Comparison of ENCODE assay signal across 19 cellular contexts in the genomic region with DNA sequence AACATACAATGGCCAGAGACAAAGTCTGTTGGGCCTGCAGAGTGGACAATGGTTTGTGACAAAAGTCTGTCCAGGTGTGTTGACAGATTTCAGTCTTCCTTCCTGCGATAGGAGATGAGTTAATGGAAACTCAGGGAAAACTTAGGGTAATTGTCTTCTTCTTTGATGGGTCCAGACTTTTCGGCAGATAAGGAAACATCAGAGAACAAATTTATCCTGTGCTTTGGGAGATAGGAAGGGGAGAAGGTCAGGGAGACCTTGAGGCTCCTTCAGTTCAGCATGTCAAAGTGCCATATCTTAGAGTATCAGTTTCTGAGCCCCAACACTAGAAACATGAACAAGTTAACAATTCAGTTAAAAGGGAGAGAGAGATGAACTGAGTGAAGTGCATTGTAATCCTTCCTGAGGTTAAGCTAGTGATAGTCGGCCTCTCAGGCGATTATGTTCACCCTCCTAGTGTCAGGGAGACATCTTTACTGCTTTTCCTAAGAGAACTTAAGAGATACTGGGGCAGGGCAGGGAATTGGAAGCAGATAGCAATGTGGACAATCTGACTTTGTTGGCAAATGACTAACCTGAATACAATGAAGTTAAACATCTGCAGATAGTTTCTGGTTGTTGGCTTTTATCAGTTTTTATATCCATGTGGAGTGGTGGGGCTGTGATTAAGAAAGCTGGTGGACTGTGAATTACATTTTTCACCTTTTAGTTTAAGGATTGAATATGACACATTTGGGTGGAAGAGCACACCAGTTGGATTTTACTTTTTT.
DNase-seq lines count a peak whose midpoint lies in the region; ATAC-seq and TF ChIP-seq lines count a peak whose summit lies in the region.
"Had no signal": no experiment of that assay in that cellular context is flagged by ENCODE, and none has a peak within 500 bp of the region (broad histone marks: within the 10 kb centered on the region; RNA-seq: fewer than 3 reads in every experiment).

No MANE protein-coding gene starts in this region.

- H3K4me3 ChIP-seq in body of pancreas, result no peak overlapping the region
- H3K4me3 ChIP-seq: HAP-1, psoas muscle had no signal

- no peaks in the 10 kb centered on the region for H3K9me3 ChIP-seq in body of pancreas
- H3K9me3 ChIP-seq: HAP-1, psoas muscle had no signal

- H3K9me3 Mint-ChIP-seq in neural crest cell, result peaks cover 5% of the 10 kb centered on the region

- H3K27ac ChIP-seq in epithelial cell of prostate (peak overlapping the region; percentile 4), body of pancreas (no peak overlapping the region)
- H3K27ac ChIP-seq: C4-2B, psoas muscle, RWPE1 had no signal

- H3K36me3 Mint-ChIP-seq in neural crest cell (ENCODE audit: low read depth), result no peaks in the 10 kb centered on the region

- no peak overlapping the region for H3K4me3 Mint-ChIP-seq in neural crest cell
- H3K4me3 Mint-ChIP-seq: activated T-cell treated with anti-CD3 and anti-CD28 coated beads, Interleukin-2, amount 50 U/mL, for 4 hours had no signal

- no peak for ATAC-seq in left colon
- ATAC-seq in body of pancreas, result no peak
- ATAC-seq in HG02870 (IDR thresholded peaks at IDR 0.05; ENCODE audit: unreplicated experiment), result no peak
- ATAC-seq: activated T-cell treated with anti-CD3 and anti-CD28 coated beads, Interleukin-2, amount 50 U/mL, for 4 hours; psoas muscle had no signal

- WGBS in body of pancreas, 2 donors, result 43 to 64% methylated on average over 4 of the region's 4 CpGs

- TF ChIP-seq POLR2A in body of pancreas (IDR thresholded peaks at IDR 0.05), result no peak

- H3K4me1 ChIP-seq in body of pancreas, result no peaks in the 10 kb centered on the region
- H3K4me1 ChIP-seq: HAP-1, psoas muscle had no signal

- no peaks in the 10 kb centered on the region for H3K36me3 ChIP-seq in body of pancreas (replicated peaks in 1 of 2; ENCODE audit: insufficient read depth in 1 of 2, low read depth in 2 of 2)
- H3K36me3 ChIP-seq: HAP-1 had no signal

- no peaks in the 10 kb centered on the region for H3K27me3 Mint-ChIP-seq in neural crest cell (ENCODE audit: low read depth)

- TF ChIP-seq CTCF in neural crest cell (conservative IDR thresholded peaks at IDR 0.05), result no peak
- no peak for TF ChIP-seq CTCF in body of pancreas (IDR thresholded peaks at IDR 0.05)

- intact Hi-C loops in left colon (cut with DNase I, micrococcal nuclease) (no loop called here), body of pancreas (cut with DNase I) (no loop called here)

- no peaks in the 10 kb centered on the region for H3K27me3 ChIP-seq in body of pancreas

- peak; percentile 46 for DNase-seq in AG20443 (ENCODE audit: low spot score)
- peak; percentile 76 for DNase-seq in LHCN-M2 (ENCODE audit: low read depth)
- DNase-seq in epithelial cell of prostate (ENCODE audit: low read depth, low spot score), result no peak
- DNase-seq in neural crest cell (ENCODE audit: low read depth, low spot score), result no peak
- DNase-seq in left colon, result no peak
- no peak for DNase-seq in T1000 (lab: John Stamatoyannopoulos, UW)
- DNase-seq in body of pancreas, result no peak
- DNase-seq: activated CD4-positive, alpha-beta T cell treated with anti-CD3 and anti-CD28 coated beads for 48 hours; activated T-cell treated with anti-CD3 and anti-CD28 coated beads, Interleukin-2, amount 50 U/mL, for 4 hours; anterior cingulate cortex; NCI-H1048; NCI-H510A; psoas muscle; stimulated activated CD4-positive, alpha-beta T cell treated with anti-CD3 and anti-CD28 coated beads, Interleukin-2, amount 100 ng/mL, for 48 hours; T-helper 2 cell had no signal

- H3K4me1 Mint-ChIP-seq in neural crest cell, result peaks cover 39% of the 10 kb centered on the region

- H3K27ac Mint-ChIP-seq in neural crest cell (ENCODE audit: unreplicated experiment), result peak overlapping the region; percentile 16

Comparison
In these comparisons a context has a peak if more than half of its experiments do, and no peak if none do; other contexts are left out.
1. DNase-seq: peak in AG20443 (single experiment) and LHCN-M2 (single experiment); none in epithelial cell of prostate (single experiment), neural crest cell (single experiment), left colon (0 of 2), T1000 (single experiment) and body of pancreas (0 of 4).